Comparison of ENCODE assay signal across 9 cellular contexts in genomic region chr19:3335431-3336350, GRCh38. TPM values are rescaled to one million over a fixed set of nuclear protein-coding genes. Genes with fewer than 3 reads are reported as not detected.
DNase-seq lines count a peak whose midpoint lies in the region; ATAC-seq and TF ChIP-seq lines count a peak whose summit lies in the region.
"Had no signal": no experiment of that assay in that cellular context is flagged by ENCODE, and none has a peak within 500 bp of the region (broad histone marks: within the 10 kb centered on the region; RNA-seq: fewer than 3 reads in every experiment).

No MANE protein-coding gene starts in this region.

- no peak for TF ChIP-seq EP300 in upper lobe of left lung (IDR thresholded peaks at IDR 0.05)

- peak; percentile 79 for DNase-seq in MG63
- peak; percentile 81 for DNase-seq in fibroblast of gingiva (ENCODE audit: low read depth)
- DNase-seq in upper lobe of left lung = peak in 1 of 2 donors; percentile 70
- no peak for DNase-seq in T-helper 1 cell
- DNase-seq in stimulated activated CD4-positive, alpha-beta T cell treated with anti-CD3 and anti-CD28 coated beads, Interleukin-2, amount 100 ng/mL, for 48 hours = no peak
- no peak for DNase-seq in NCI-H82 (lab: John Stamatoyannopoulos, UW)
- DNase-seq: amniotic stem cell, foreskin melanocyte had no signal

- no peak for TF ChIP-seq CTCF in upper lobe of left lung (IDR thresholded peaks at IDR 0.05)

- peak overlapping the region; percentile 56 for H3K9ac ChIP-seq in mucosa of stomach (ENCODE audit: low read length)

- H3K36me3 ChIP-seq in MG63 = no peaks in the 10 kb centered on the region
- H3K36me3 ChIP-seq in mucosa of stomach (ENCODE audit: control insufficient read depth, insufficient read depth, low read length) = no peaks in the 10 kb centered on the region
- H3K36me3 ChIP-seq in upper lobe of left lung = no peaks in the 10 kb centered on the region

- H3K4me3 ChIP-seq in MG63 = no peak overlapping the region
- no peak overlapping the region for H3K4me3 ChIP-seq in mucosa of stomach (ENCODE audit: low read length)
- H3K4me3 ChIP-seq in upper lobe of left lung = no peak overlapping the region

- ATAC-seq in upper lobe of left lung (ENCODE audit: low FRiP score in 2 of 2) = peak in 1 of 2 donors; percentile 48

- 61 to 63% methylated on average over 10 to 15 of the region's 15 CpGs for WGBS in upper lobe of left lung, 2 donors

- no peaks in the 10 kb centered on the region for H3K27me3 ChIP-seq in MG63
- H3K27me3 ChIP-seq in mucosa of stomach (ENCODE audit: control insufficient read depth, insufficient read depth, low read length) = no peaks in the 10 kb centered on the region
- H3K27me3 ChIP-seq in upper lobe of left lung = no peaks in the 10 kb centered on the region

- H3K27ac ChIP-seq in upper lobe of left lung = peak overlapping the region; percentile 88 to 96 (median 94)

- H3K9me3 ChIP-seq in MG63 (no peaks in the 10 kb centered on the region), mucosa of stomach (ENCODE audit: control insufficient read depth, low read length) (no peaks in the 10 kb centered on the region), upper lobe of left lung (no peaks in the 10 kb centered on the region)

- peaks cover 45% of the 10 kb centered on the region for H3K4me1 ChIP-seq in mucosa of stomach (ENCODE audit: control insufficient read depth, insufficient read depth, low read length)
- peaks cover 41 to 49% (median 47%) of the 10 kb centered on the region in 4 donors for H3K4me1 ChIP-seq in upper lobe of left lung

- no peak for TF ChIP-seq POLR2A in upper lobe of left lung (IDR thresholded peaks at IDR 0.05)

RNA-seq across cellular contexts. Expression of gene NFIC, which starts 30.7 kb away (rescaled TPM):
- 1.7 and 14.1 TPM in 2 replicates for total RNA-seq in MG63 (2014; rRNA removed; shearing (Covaris generic); ENCODE audit: low replicate concordance)
- total RNA-seq in upper lobe of left lung = 100 to 1,000 TPM in 5 of 6 donors, 10 to 100 TPM in 1; 96.1 to 175 (median 154) TPM

Comparison
In these comparisons a context has a peak if more than half of its experiments do, and no peak if none do; other contexts are left out.
1. DNase-seq: peak in MG63 (single experiment) and fibroblast of gingiva (single experiment); none in T-helper 1 cell (0 of 5), stimulated activated CD4-positive, alpha-beta T cell treated with anti-CD3 and anti-CD28 coated beads, Interleukin-2, amount 100 ng/mL, for 48 hours (0 of 2) and NCI-H82 (single experiment).